Comparison of ENCODE assay signal across 1 cellular context in genomic region chr12:57195655-57196371, GRCh38.
A peak's percentile ranks its signal among the peaks of the same experiment; 100 is the strongest.
TF ChIP-seq lines count a peak whose summit lies in the region.

No MANE protein-coding gene starts in this region.

TF ChIP-seq in HepG2, 621 proteins besides CTCF, POLR2A, EP300 and RAD21:
- TF ChIP-seq AGO2 (optimal IDR thresholded peaks at IDR 0.05; ENCODE audit: low read depth, low read length) (peak; percentile 40), HOXD1 (CRISPR knock-in tag; IDR thresholded peaks at IDR 0.05) (no peak)
TF ChIP-seq in HepG2: peak in this region for 1.
